1 cellular context compared by ENCODE assay signal in the genomic region with DNA sequence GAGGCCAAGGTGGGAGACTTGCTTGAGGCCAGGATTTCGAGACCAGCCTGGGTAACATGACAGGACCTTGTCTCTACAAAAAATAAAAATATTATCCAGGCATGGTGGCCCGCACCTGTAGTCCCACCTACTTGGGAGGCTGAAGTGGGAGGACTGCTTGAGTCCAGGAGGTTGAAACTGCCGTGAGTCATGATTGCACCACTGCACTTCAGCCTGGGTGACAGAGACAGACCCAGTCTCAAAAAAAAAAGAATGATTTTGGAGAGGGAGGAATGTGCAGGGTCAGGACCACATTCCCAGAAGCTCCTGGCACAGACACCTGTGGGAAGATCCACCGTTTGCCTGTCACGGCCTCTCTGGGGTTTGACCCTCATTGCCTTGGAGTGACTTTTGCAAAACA.
TF ChIP-seq lines count a peak whose summit lies in the region.

No MANE protein-coding gene starts in this region.

TF ChIP-seq in HepG2, 621 proteins besides CTCF, POLR2A, EP300 and RAD21:
- TF ChIP-seq SRSF1 (optimal IDR thresholded peaks at IDR 0.05; ENCODE audit: low read depth, low read length) (no peak), SOX13 (IDR thresholded peaks at IDR 0.05) (no peak), SOX13 (CRISPR knock-in tag; conservative IDR thresholded peaks at IDR 0.05 in 1 of 2, IDR thresholded peaks at IDR 0.05 in 1 of 2) (no peak), REXO4 (CRISPR knock-in tag; IDR thresholded peaks at IDR 0.05; ENCODE audit: borderline replicate concordance) (no peak), ZNF510 (CRISPR knock-in tag; IDR thresholded peaks at IDR 0.05; ENCODE audit: low read depth) (no peak), FOSL2 (CRISPR knock-in tag; IDR thresholded peaks at IDR 0.05) (peak; percentile 66), PHF8 (CRISPR knock-in tag; IDR thresholded peaks at IDR 0.05) (no peak), ZNF263 (CRISPR knock-in tag; IDR thresholded peaks at IDR 0.05) (peak; percentile 81), CCDC6 (CRISPR knock-in tag; IDR thresholded peaks at IDR 0.05) (no peak), KLF11 (CRISPR knock-in tag; IDR thresholded peaks at IDR 0.05) (no peak), ZNF460 (CRISPR knock-in tag; IDR thresholded peaks at IDR 0.05; ENCODE audit: borderline replicate concordance) (peak; percentile 24; the same call in 1 of the 2 replicates)
- TF ChIP-seq, protein P1, sequence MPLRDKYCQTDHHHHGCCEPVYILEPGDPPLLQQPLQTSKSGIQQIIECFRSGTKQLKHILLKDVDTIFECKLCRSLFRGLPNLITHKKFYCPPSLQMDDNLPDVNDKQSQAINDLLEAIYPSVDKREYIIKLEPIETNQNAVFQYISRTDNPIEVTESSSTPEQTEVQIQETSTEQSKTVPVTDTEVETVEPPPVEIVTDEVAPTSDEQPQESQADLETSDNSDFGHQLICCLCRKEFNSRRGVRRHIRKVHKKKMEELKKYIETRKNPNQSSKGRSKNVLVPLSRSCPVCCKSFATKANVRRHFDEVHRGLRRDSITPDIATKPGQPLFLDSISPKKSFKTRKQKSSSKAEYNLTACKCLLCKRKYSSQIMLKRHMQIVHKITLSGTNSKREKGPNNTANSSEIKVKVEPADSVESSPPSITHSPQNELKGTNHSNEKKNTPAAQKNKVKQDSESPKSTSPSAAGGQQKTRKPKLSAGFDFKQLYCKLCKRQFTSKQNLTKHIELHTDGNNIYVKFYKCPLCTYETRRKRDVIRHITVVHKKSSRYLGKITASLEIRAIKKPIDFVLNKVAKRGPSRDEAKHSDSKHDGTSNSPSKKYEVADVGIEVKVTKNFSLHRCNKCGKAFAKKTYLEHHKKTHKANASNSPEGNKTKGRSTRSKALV (CRISPR knock-in tag; IDR thresholded peaks at IDR 0.05) = no peak
- TF ChIP-seq, protein P2, sequence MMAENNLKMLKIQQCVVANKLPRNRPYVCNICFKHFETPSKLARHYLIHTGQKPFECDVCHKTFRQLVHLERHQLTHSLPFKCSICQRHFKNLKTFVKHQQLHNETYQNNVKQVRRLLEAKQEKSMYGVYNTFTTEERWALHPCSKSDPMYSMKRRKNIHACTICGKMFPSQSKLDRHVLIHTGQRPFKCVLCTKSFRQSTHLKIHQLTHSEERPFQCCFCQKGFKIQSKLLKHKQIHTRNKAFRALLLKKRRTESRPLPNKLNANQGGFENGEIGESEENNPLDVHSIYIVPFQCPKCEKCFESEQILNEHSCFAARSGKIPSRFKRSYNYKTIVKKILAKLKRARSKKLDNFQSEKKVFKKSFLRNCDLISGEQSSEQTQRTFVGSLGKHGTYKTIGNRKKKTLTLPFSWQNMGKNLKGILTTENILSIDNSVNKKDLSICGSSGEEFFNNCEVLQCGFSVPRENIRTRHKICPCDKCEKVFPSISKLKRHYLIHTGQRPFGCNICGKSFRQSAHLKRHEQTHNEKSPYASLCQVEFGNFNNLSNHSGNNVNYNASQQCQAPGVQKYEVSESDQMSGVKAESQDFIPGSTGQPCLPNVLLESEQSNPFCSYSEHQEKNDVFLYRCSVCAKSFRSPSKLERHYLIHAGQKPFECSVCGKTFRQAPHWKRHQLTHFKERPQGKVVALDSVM (CRISPR knock-in tag; IDR thresholded peaks at IDR 0.05) = peak; percentile 86
